21 cellular contexts compared by ENCODE assay signal in genomic region chr3:186172353-186172752, GRCh38.
"Had no signal": no experiment of that assay in that cellular context is flagged by ENCODE, and none has a peak within 500 bp of the region (broad histone marks: within the 10 kb centered on the region; RNA-seq: fewer than 3 reads in every experiment).

No MANE protein-coding gene starts in this region.

- ATAC-seq: Panc1, SK-N-SH treated with all-trans-retinoic acid at 6 μM for 48 hours had no signal

- H3K27ac ChIP-seq: RWPE1, SJCRH30 had no signal

- H3K27me3 ChIP-seq: MG63, SJCRH30 had no signal

- H3K9me3 ChIP-seq: MG63, SJCRH30 had no signal

- DNase-seq: IMR-90, Karpas-422, KG1, MG63, NCI-H1092, NCI-H1105 treated with DMSO at 0.1 percent for 48 hours, NCI-H1417 treated with DMSO at 0.1 percent for 48 hours, NCI-H146, NCI-H1694 treated with DMSO at 0.1 percent for 48 hours, NCI-H1930, NCI-H2081, NCI-H2107, NCI-H2227 treated with DMSO at 0.1 percent for 48 hours, NCI-H524, NCI-H526 treated with DMSO at 0.1 percent for 48 hours, NCI-H748 treated with DMSO at 0.1 percent for 48 hours, SHP77, SJCRH30 had no signal

- H3K4me3 ChIP-seq: MG63, SJCRH30 had no signal

- H3K36me3 ChIP-seq: MG63, SJCRH30 had no signal

- H3K4me1 ChIP-seq: SJCRH30 had no signal
